In genomic region chr2:135960150-135960549, GRCh38 we compare ENCODE assay signal across 15 cellular contexts. TPM values are rescaled to one million over a fixed set of nuclear protein-coding genes. Genes with fewer than 3 reads are reported as not detected.
A peak's percentile ranks its signal among the peaks of the same experiment; 100 is the strongest.
DNase-seq lines count a peak whose midpoint lies in the region; ATAC-seq and TF ChIP-seq lines count a peak whose summit lies in the region.
"Had no signal": no experiment of that assay in that cellular context is flagged by ENCODE, and none has a peak within 500 bp of the region (broad histone marks: within the 10 kb centered on the region; RNA-seq: fewer than 3 reads in every experiment).

No MANE protein-coding gene starts in this region.

- H3F3A ChIP-seq in SK-N-SH (replicated peaks; ENCODE audit: insufficient read depth): peaks cover 9% of the 10 kb centered on the region

- POLR2A ChIA-PET in SK-N-SH (lab: Yijun Ruan, JAX): interaction anchor here (1.0 kb wide), 1 partner anchor 25 kb away, joined by 3 read pairs; the partner anchor contains the start of gene DARS1

- DNase-seq in left ventricle myocardium inferior: no peak
- DNase-seq in heart right ventricle: no peak
- peak; percentile 16 for DNase-seq in SK-N-SH
- DNase-seq in effector memory CD4-positive, alpha-beta T cell: no peak
- DNase-seq in NCI-H345 treated with DMSO at 0.1 percent for 48 hours (lab: John Stamatoyannopoulos, UW; ENCODE audit: unreplicated experiment): no peak
- no peak for DNase-seq in UCSD-AML1 (lab: John Stamatoyannopoulos, UW; ENCODE audit: unreplicated experiment)
- DNase-seq: COR-L47; Kasumi-1; NCI-H1105; NCI-H2081 treated with DMSO at 0.1 percent for 48 hours; stimulated activated naive B cell treated with anti-CD40 and anti-IgM and Interleukin-4, amounts not matched to agents 10 μg/mL and 1 μg/mL and 100 μg/mL, for 72 hours; transverse colon had no signal

- intact Hi-C loops in left ventricle myocardium inferior (cut with micrococcal nuclease): no loop called here
- intact Hi-C loops in heart right ventricle (cut with DNase I): no loop called here

- H3K4me2 ChIP-seq in SK-N-SH: no peak overlapping the region

- H4K20me1 ChIP-seq in SK-N-SH (ENCODE audit: insufficient read depth): peaks cover 4% of the 10 kb centered on the region; the same call in 1 of the 2 replicates

- H3K4me1 ChIP-seq in left ventricle myocardium inferior (peaks cover 39% of the 10 kb centered on the region), heart right ventricle (peaks cover 0 to 42% (median 28%) of the 10 kb centered on the region in 9 donors), SK-N-SH (ENCODE audit: control insufficient read depth in 1 of 2, insufficient read depth in 2 of 2, low read depth in 1 of 2, low read length in 1 of 2) (peaks cover 13 to 17% of the 10 kb centered on the region in 2 experiments)
- H3K4me1 ChIP-seq in effector memory CD4-positive, alpha-beta T cell (ENCODE audit: control insufficient read depth, insufficient read depth, low read length, poor library complexity, severe bottlenecking): peaks cover 29% of the 10 kb centered on the region
- H3K4me1 ChIP-seq: parathyroid adenoma had no signal

- peak overlapping the region; percentile 59 for H3K27ac ChIP-seq in left ventricle myocardium inferior (replicated peaks)
- peak overlapping the region in 5 of 10 donors; percentile 22 to 71 (median 65) for H3K27ac ChIP-seq in heart right ventricle
- H3K27ac ChIP-seq in SK-N-SH (ENCODE audit: low read depth in 2 of 2, low read length in 1 of 2): peak overlapping the region; percentile 42 to 82; a peak in 3 of 4 replicates
- peak overlapping the region; percentile 51 for H3K27ac ChIP-seq in effector memory CD4-positive, alpha-beta T cell (ENCODE audit: insufficient read depth, low read length, poor library complexity, severe bottlenecking)
- H3K27ac ChIP-seq: parathyroid adenoma had no signal

- H3K36me3 ChIP-seq in left ventricle myocardium inferior (no peaks in the 10 kb centered on the region), heart right ventricle (peaks cover 0 to 39% (median 7%) of the 10 kb centered on the region in 9 donors), SK-N-SH (replicated peaks in 1 of 2; ENCODE audit: control insufficient read depth in 1 of 2, insufficient read depth in 2 of 2, low read length in 1 of 2) (peaks cover 11 to 25% of the 10 kb centered on the region in 2 experiments)
- no peaks in the 10 kb centered on the region for H3K36me3 ChIP-seq in effector memory CD4-positive, alpha-beta T cell (ENCODE audit: control insufficient read depth, insufficient read depth, low read length)
- H3K36me3 ChIP-seq: transverse colon had no signal

- CTCF ChIA-PET in SK-N-SH (lab: Yijun Ruan, JAX): interaction anchor here (0.6 to 1.7 kb wide), 4 partner anchors 10 to 96 kb away, joined by 3 to 6 read pairs (median 3); no protein-coding TSS in a partner anchor

- H3K27me3 ChIP-seq in left ventricle myocardium inferior (ENCODE audit: low read depth): no peaks in the 10 kb centered on the region
- H3K27me3 ChIP-seq in heart right ventricle: no peaks in the 10 kb centered on the region
- no peaks in the 10 kb centered on the region for H3K27me3 ChIP-seq in SK-N-SH (ENCODE audit: insufficient read depth)
- no peaks in the 10 kb centered on the region for H3K27me3 ChIP-seq in effector memory CD4-positive, alpha-beta T cell (replicated peaks; ENCODE audit: control insufficient read depth, insufficient read depth, low read length, poor library complexity, severe bottlenecking)
- H3K27me3 ChIP-seq: transverse colon had no signal

- TF ChIP-seq RAD21 in SK-N-SH (IDR thresholded peaks at IDR 0.05; ENCODE audit: low read length): no peak

- H3K9me3 ChIP-seq in left ventricle myocardium inferior (replicated peaks) (no peaks in the 10 kb centered on the region), heart right ventricle (no peaks in the 10 kb centered on the region), SK-N-SH (no peaks in the 10 kb centered on the region)
- H3K9me3 ChIP-seq in effector memory CD4-positive, alpha-beta T cell (ENCODE audit: control insufficient read depth, low read length): no peaks in the 10 kb centered on the region
- H3K9me3 ChIP-seq: transverse colon had no signal

- H3K9ac ChIP-seq in SK-N-SH: no peak overlapping the region
- H3K9ac ChIP-seq: parathyroid adenoma had no signal

- no peak overlapping the region for H3K4me3 ChIP-seq in left ventricle myocardium inferior
- H3K4me3 ChIP-seq in heart right ventricle: no peak overlapping the region
- H3K4me3 ChIP-seq in SK-N-SH (ENCODE audit: low read depth in 2 of 2, low read length in 1 of 2): no peak overlapping the region
- no peak overlapping the region for H3K4me3 ChIP-seq in effector memory CD4-positive, alpha-beta T cell (ENCODE audit: insufficient read depth, low read depth, low read length, poor library complexity, severe bottlenecking)
- H3K4me3 ChIP-seq: transverse colon had no signal

- H3K9me2 ChIP-seq in SK-N-SH: no peaks in the 10 kb centered on the region

- 79 to 83% methylated on average over 5 of the region's 5 CpGs for WGBS in heart right ventricle, 2 donors
- WGBS in SK-N-SH (ENCODE audit: low lambda C conversion rate): 50% methylated on average over 5 of the region's 5 CpGs

- ATAC-seq in heart right ventricle (no peak), GM21737 (IDR thresholded peaks at IDR 0.05; ENCODE audit: unreplicated experiment) (no peak)
- ATAC-seq: sciatic nerve; stimulated activated naive B cell treated with anti-CD40 and anti-IgM and Interleukin-4, amounts not matched to agents 10 μg/mL and 1 μg/mL and 100 μg/mL, for 72 hours had no signal

- TF ChIP-seq CTCF in left ventricle myocardium inferior (IDR thresholded peaks at IDR 0.05; ENCODE audit: borderline replicate concordance): no peak
- no peak for TF ChIP-seq CTCF in heart right ventricle (IDR thresholded peaks at IDR 0.05)
- no peak for TF ChIP-seq CTCF in SK-N-SH (IDR thresholded peaks at IDR 0.05)

- H2AFZ ChIP-seq in SK-N-SH (ENCODE audit: low read depth): no peak overlapping the region
- H2AFZ ChIP-seq: parathyroid adenoma had no signal

- TF ChIP-seq EP300 in SK-N-SH (IDR thresholded peaks at IDR 0.05; ENCODE audit: borderline replicate concordance in 1 of 2, low read depth in 1 of 2, low read length in 1 of 2): no peak

- H3K79me2 ChIP-seq in SK-N-SH (ENCODE audit: insufficient read depth): peaks cover 43% of the 10 kb centered on the region

TF ChIP-seq in SK-N-SH, 30 proteins besides CTCF, POLR2A, EP300 and RAD21:
- TF ChIP-seq FOXM1 (IDR thresholded peaks at IDR 0.05; ENCODE audit: low read depth) (no peak), TCF12 (IDR thresholded peaks at IDR 0.05) (peak; percentile 40)

RNA-seq across cellular contexts. Expression of gene DARS1, which starts 25.3 kb away (rescaled TPM):
- total RNA-seq in left ventricle myocardium inferior (56.3 TPM), heart right ventricle (10 to 100 TPM; 53.7 to 74.3 (median 65.7) TPM)
- polyA plus RNA-seq in heart right ventricle (100 to 1,000 TPM in 1 of 2 donors, 10 to 100 TPM in 1; 47.8 to 136 TPM), SK-N-SH (2012; rRNA removed) (52.2 and 68.8 TPM in 2 replicates)
- polyA plus RNA-seq in SK-N-SH (2012; cell fraction: cytosol; rRNA removed): 75.8 and 92.7 TPM in 2 replicates
- polyA plus RNA-seq in SK-N-SH (2012; cell fraction: nucleus; rRNA removed): 17.9 and 49.5 TPM in 2 replicates
